Comparison of ENCODE assay signal across 1 cellular context in the genomic region with DNA sequence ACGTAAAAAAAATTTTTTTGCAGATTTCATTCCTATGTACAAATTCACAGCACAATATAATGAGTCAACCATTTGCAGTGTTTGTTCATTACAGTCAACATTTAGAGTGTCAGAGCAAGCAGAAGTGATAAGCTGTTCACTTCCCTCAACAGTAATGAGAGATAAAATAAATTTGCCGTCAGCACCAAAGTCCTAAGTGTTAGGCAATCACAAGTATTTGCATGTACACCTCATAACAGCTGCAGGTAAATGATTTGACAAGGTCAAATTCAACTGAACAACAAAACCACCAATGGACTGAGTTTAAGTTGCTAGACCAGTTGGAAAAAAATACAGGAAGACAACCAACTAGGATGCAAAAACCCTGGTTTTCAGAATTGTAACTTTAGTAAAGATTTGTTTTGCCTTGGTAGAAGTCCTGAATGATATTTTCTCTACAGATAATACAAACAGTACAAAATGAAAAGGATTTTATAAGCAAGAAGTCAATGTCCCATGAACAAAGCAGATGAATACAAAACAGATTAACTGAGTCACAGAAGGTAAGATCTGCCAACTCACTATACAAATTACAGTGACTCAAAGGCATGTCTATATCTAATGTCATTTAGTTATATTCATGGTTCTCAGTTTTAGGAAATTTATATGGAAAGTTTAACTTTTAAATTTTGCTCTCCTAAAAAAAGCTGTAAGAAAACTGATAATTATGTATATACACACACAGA.
TF ChIP-seq lines count a peak whose summit lies in the region.

No MANE protein-coding gene starts in this region.

TF ChIP-seq in H1, 55 proteins besides CTCF, POLR2A, EP300 and RAD21:
- TF ChIP-seq BRCA1 (IDR thresholded peaks at IDR 0.05; ENCODE audit: low read depth, low read length) (no peak), SUZ12 (IDR thresholded peaks at IDR 0.05; ENCODE audit: low read length) (no peak), POU5F1 (IDR thresholded peaks at IDR 0.05; ENCODE audit: low read depth, low read length) (no peak), SIN3A (conservative IDR thresholded peaks at IDR 0.05 in 1 of 2, IDR thresholded peaks at IDR 0.05 in 1 of 2; ENCODE audit: low read depth in 1 of 2, low read length in 2 of 2) (no peak), EGR1 (IDR thresholded peaks at IDR 0.05; ENCODE audit: borderline replicate concordance, low read depth, low read length) (no peak), BACH1 (IDR thresholded peaks at IDR 0.05; ENCODE audit: low read length) (no peak), RBBP5 (IDR thresholded peaks at IDR 0.05; ENCODE audit: borderline replicate concordance, low read depth, low read length) (no peak), CHD1 (IDR thresholded peaks at IDR 0.05; ENCODE audit: low read depth, low read length) (no peak), KDM4A (IDR thresholded peaks at IDR 0.05; ENCODE audit: low read depth, low read length, severe bottlenecking) (no peak), KDM5A (IDR thresholded peaks at IDR 0.05; ENCODE audit: low read length) (no peak)
